Comparison of ENCODE assay signal across 23 cellular contexts in genomic region chr14:104076743-104077142, GRCh38. TPM values are rescaled to one million over a fixed set of nuclear protein-coding genes. Genes with fewer than 3 reads are reported as not detected.
DNase-seq lines count a peak whose midpoint lies in the region; ATAC-seq and TF ChIP-seq lines count a peak whose summit lies in the region.
"Had no signal": no experiment of that assay in that cellular context is flagged by ENCODE, and none has a peak within 500 bp of the region (broad histone marks: within the 10 kb centered on the region; RNA-seq: fewer than 3 reads in every experiment).

No MANE protein-coding gene starts in this region.

- H3K4me1 Mint-ChIP-seq in activated CD4-positive, alpha-beta T cell treated with anti-CD3 and anti-CD28 coated beads, Interleukin-2, amount 10 ng/mL, durations not matched to agents 24 days and 14 days, result peaks cover 13% of the 10 kb centered on the region
- H3K4me1 Mint-ChIP-seq in CD4-positive, CD25-positive, alpha-beta regulatory T cell, result peaks cover 5 to 34% (median 21%) of the 10 kb centered on the region in 4 donors
- H3K4me1 Mint-ChIP-seq in T-cell (peaks cover 12 to 24% (median 12%) of the 10 kb centered on the region in 3 donors), endothelial cell (ENCODE audit: unreplicated experiment) (no peaks in the 10 kb centered on the region)

- TF ChIP-seq CTCF in endothelial cell (IDR thresholded peaks at IDR 0.05; ENCODE audit: unreplicated experiment), result no peak

- POLR2A ChIA-PET in T-cell (lab: Charles Lee), result no interaction called here

- H3K4me3 ChIP-seq in CD4-positive, CD25-positive, alpha-beta regulatory T cell (ENCODE audit: low read depth, low read length), result peak overlapping the region; percentile 26
- H3K4me3 ChIP-seq: BLaER1 treated with 17β-estradiol and CSF1 and Interleukin-3, amounts not matched to agents 10 nM and 100 nM; GM23338; MG63; PC-9; SJCRH30 had no signal

- H3K36me3 ChIP-seq in CD4-positive, CD25-positive, alpha-beta regulatory T cell (ENCODE audit: control insufficient read depth, insufficient read depth, low read length), result no peaks in the 10 kb centered on the region
- H3K36me3 ChIP-seq: MG63, SJCRH30 had no signal

- no peak overlapping the region for H3K4me3 Mint-ChIP-seq in activated CD4-positive, alpha-beta T cell treated with anti-CD3 and anti-CD28 coated beads, Interleukin-2, amount 10 ng/mL, durations not matched to agents 24 days and 14 days
- peak overlapping the region in 3 of 4 donors; percentile 13 to 37 (median 18) for H3K4me3 Mint-ChIP-seq in CD4-positive, CD25-positive, alpha-beta regulatory T cell
- H3K4me3 Mint-ChIP-seq in T-cell, result peak overlapping the region in 1 of 3 donors; percentile 11
- no peak overlapping the region for H3K4me3 Mint-ChIP-seq in endothelial cell (ENCODE audit: unreplicated experiment)
- H3K4me3 Mint-ChIP-seq: CD8-positive, alpha-beta T cell; GM23338; H9 had no signal

- ATAC-seq in CD4-positive, CD25-positive, alpha-beta regulatory T cell (ENCODE audit: low read depth in 2 of 2), result peak; percentile 46 to 57
- peak in 1 of 4 experiments; percentile 38 for ATAC-seq in T-cell (replicated peaks in 1 of 4)
- ATAC-seq: CD8-positive, alpha-beta T cell; GM23338; Right ventricle myocardium inferior had no signal

- no peak overlapping the region for H3K27ac ChIP-seq in CD4-positive, CD25-positive, alpha-beta regulatory T cell (ENCODE audit: insufficient read depth, low read length, poor library complexity, severe bottlenecking)
- H3K27ac ChIP-seq: BLaER1 treated with 17β-estradiol and CSF1 and Interleukin-3, amounts not matched to agents 10 nM and 100 nM; PC-9; SJCRH30 had no signal

- peaks cover 7% of the 10 kb centered on the region for H3K27me3 Mint-ChIP-seq in activated CD4-positive, alpha-beta T cell treated with anti-CD3 and anti-CD28 coated beads, Interleukin-2, amount 10 ng/mL, durations not matched to agents 24 days and 14 days
- no peaks in the 10 kb centered on the region for H3K27me3 Mint-ChIP-seq in CD4-positive, CD25-positive, alpha-beta regulatory T cell
- H3K27me3 Mint-ChIP-seq in T-cell (peaks cover 0 to 5% of the 10 kb centered on the region in 2 donors), endothelial cell (ENCODE audit: unreplicated experiment) (peaks cover 1% of the 10 kb centered on the region)

- peaks cover 5 to 6% of the 10 kb centered on the region in 2 experiments for H3K9me3 ChIP-seq in CD4-positive, CD25-positive, alpha-beta regulatory T cell (ENCODE audit: control insufficient read depth in 2 of 2, low read length in 2 of 2)
- H3K9me3 ChIP-seq: MG63 had no signal

- peak; percentile 64 for DNase-seq in activated CD4-positive, alpha-beta T cell treated with anti-CD3 and anti-CD28 coated beads, Interleukin-2, amount 10 ng/mL, durations not matched to agents 24 days and 14 days
- DNase-seq in activated CD4-positive, alpha-beta T cell treated with anti-CD3 and anti-CD28 coated beads, Interleukin-2, amount 50 U/mL, for 1 hour, result no peak
- peak in 2 of 3 donors; percentile 25 to 36 for DNase-seq in CD4-positive, CD25-positive, alpha-beta regulatory T cell
- no peak for DNase-seq in T-cell
- DNase-seq in endothelial cell (ENCODE audit: low spot score), result no peak
- DNase-seq in NCI-H1417 (lab: John Stamatoyannopoulos, UW), result no peak
- no peak for DNase-seq in NCI-H146 treated with DMSO at 0.1 percent for 48 hours (lab: John Stamatoyannopoulos, UW; ENCODE audit: unreplicated experiment)
- DNase-seq: AML-193; Caco-2; CD8-positive, alpha-beta T cell; H9; KBM-7; MG63; NCI-H1694 treated with DMSO at 0.1 percent for 48 hours; NCI-H2081; NCI-H2227 treated with DMSO at 0.1 percent for 48 hours; NCI-H526 treated with DMSO at 0.1 percent for 48 hours; PC-9; SJCRH30 had no signal

- peaks cover 10% of the 10 kb centered on the region for H3K9me3 Mint-ChIP-seq in activated CD4-positive, alpha-beta T cell treated with anti-CD3 and anti-CD28 coated beads, Interleukin-2, amount 10 ng/mL, durations not matched to agents 24 days and 14 days
- peaks cover 0 to 15% (median 3%) of the 10 kb centered on the region in 7 donors for H3K9me3 Mint-ChIP-seq in CD4-positive, CD25-positive, alpha-beta regulatory T cell
- peaks cover 9 to 15% (median 10%) of the 10 kb centered on the region in 3 donors for H3K9me3 Mint-ChIP-seq in T-cell
- H3K9me3 Mint-ChIP-seq in endothelial cell (ENCODE audit: unreplicated experiment), result no peaks in the 10 kb centered on the region

- intact Hi-C loops in activated CD4-positive, alpha-beta T cell treated with anti-CD3 and anti-CD28 coated beads, Interleukin-2, amount 10 ng/mL, durations not matched to agents 24 days and 14 days (cut with micrococcal nuclease), result no loop called here

- H3K36me3 Mint-ChIP-seq in activated CD4-positive, alpha-beta T cell treated with anti-CD3 and anti-CD28 coated beads, Interleukin-2, amount 10 ng/mL, durations not matched to agents 24 days and 14 days (ENCODE audit: low read depth), result no peaks in the 10 kb centered on the region
- no peaks in the 10 kb centered on the region for H3K36me3 Mint-ChIP-seq in CD4-positive, CD25-positive, alpha-beta regulatory T cell
- H3K36me3 Mint-ChIP-seq in T-cell (peaks cover 3% of the 10 kb centered on the region), endothelial cell (ENCODE audit: low read depth, unreplicated experiment) (peaks cover 4% of the 10 kb centered on the region)
- H3K36me3 Mint-ChIP-seq: CD8-positive, alpha-beta T cell had no signal

- no peaks in the 10 kb centered on the region for H3K27me3 ChIP-seq in CD4-positive, CD25-positive, alpha-beta regulatory T cell (ENCODE audit: control insufficient read depth, insufficient read depth, low read length)
- H3K27me3 ChIP-seq: BLaER1 treated with 17β-estradiol and CSF1 and Interleukin-3, amounts not matched to agents 10 nM and 100 nM; MG63; SJCRH30 had no signal

- CTCF ChIA-PET in T-cell (lab: Charles Lee), result interaction anchor here in 1 of 2 donors (2.3 kb wide), 1 partner anchor 488 kb away, joined by 19 read pairs; no protein-coding TSS in a partner anchor

- no peak overlapping the region for H3K27ac Mint-ChIP-seq in activated CD4-positive, alpha-beta T cell treated with anti-CD3 and anti-CD28 coated beads, Interleukin-2, amount 10 ng/mL, durations not matched to agents 24 days and 14 days
- no peak overlapping the region for H3K27ac Mint-ChIP-seq in CD4-positive, CD25-positive, alpha-beta regulatory T cell
- H3K27ac Mint-ChIP-seq in T-cell (peak overlapping the region; percentile 71 to 87), endothelial cell (ENCODE audit: unreplicated experiment) (peak overlapping the region; percentile 36)
- H3K27ac Mint-ChIP-seq: CD8-positive, alpha-beta T cell; GM23338; H9 had no signal

- H3K4me1 ChIP-seq in CD4-positive, CD25-positive, alpha-beta regulatory T cell (ENCODE audit: control insufficient read depth, insufficient read depth, low read length, poor library complexity, severe bottlenecking), result peaks cover 11% of the 10 kb centered on the region
- H3K4me1 ChIP-seq: SJCRH30 had no signal

RNA-seq across cellular contexts. Expression of gene ASPG, which starts 8.8 kb away (rescaled TPM):
- not detected in 2 replicates for total RNA-seq in activated CD4-positive, alpha-beta T cell treated with anti-CD3 and anti-CD28 coated beads, Interleukin-2, amount 10 ng/mL, durations not matched to agents 24 days and 14 days
- total RNA-seq in CD4-positive, CD25-positive, alpha-beta regulatory T cell, result not detected
- not detected for polyA plus RNA-seq in CD4-positive, CD25-positive, alpha-beta regulatory T cell
- total RNA-seq in T-cell (under 1 TPM in 3 of 5 donors, not detected in 2; 0.26 to 0.57 (median 0.38) TPM), endothelial cell (ENCODE audit: unreplicated experiment) (1.2 TPM)
- total RNA-seq: Caco-2; CD8-positive, alpha-beta T cell; PC-9; RPMI7951 had no signal

Comparison
In these comparisons a context has a peak if more than half of its experiments do, and no peak if none do; other contexts are left out.
1. DNase-seq: peak in activated CD4-positive, alpha-beta T cell treated with anti-CD3 and anti-CD28 coated beads, Interleukin-2, amount 10 ng/mL, durations not matched to agents 24 days and 14 days (single experiment) and CD4-positive, CD25-positive, alpha-beta regulatory T cell (2 of 3); none in activated CD4-positive, alpha-beta T cell treated with anti-CD3 and anti-CD28 coated beads, Interleukin-2, amount 50 U/mL, for 1 hour (single experiment), T-cell (0 of 34), endothelial cell (single experiment), NCI-H1417 (0 of 3) and NCI-H146 treated with DMSO at 0.1 percent for 48 hours (single experiment).
2. H3K27ac Mint-ChIP-seq: peak in T-cell (2 of 2) and endothelial cell (single experiment); none in activated CD4-positive, alpha-beta T cell treated with anti-CD3 and anti-CD28 coated beads, Interleukin-2, amount 10 ng/mL, durations not matched to agents 24 days and 14 days (single experiment) and CD4-positive, CD25-positive, alpha-beta regulatory T cell (0 of 3).
3. H3K4me3 Mint-ChIP-seq: peak in CD4-positive, CD25-positive, alpha-beta regulatory T cell (3 of 4); none in activated CD4-positive, alpha-beta T cell treated with anti-CD3 and anti-CD28 coated beads, Interleukin-2, amount 10 ng/mL, durations not matched to agents 24 days and 14 days (single experiment) and endothelial cell (single experiment).